ENCODE assay signal across 1 cellular context in the genomic region with DNA sequence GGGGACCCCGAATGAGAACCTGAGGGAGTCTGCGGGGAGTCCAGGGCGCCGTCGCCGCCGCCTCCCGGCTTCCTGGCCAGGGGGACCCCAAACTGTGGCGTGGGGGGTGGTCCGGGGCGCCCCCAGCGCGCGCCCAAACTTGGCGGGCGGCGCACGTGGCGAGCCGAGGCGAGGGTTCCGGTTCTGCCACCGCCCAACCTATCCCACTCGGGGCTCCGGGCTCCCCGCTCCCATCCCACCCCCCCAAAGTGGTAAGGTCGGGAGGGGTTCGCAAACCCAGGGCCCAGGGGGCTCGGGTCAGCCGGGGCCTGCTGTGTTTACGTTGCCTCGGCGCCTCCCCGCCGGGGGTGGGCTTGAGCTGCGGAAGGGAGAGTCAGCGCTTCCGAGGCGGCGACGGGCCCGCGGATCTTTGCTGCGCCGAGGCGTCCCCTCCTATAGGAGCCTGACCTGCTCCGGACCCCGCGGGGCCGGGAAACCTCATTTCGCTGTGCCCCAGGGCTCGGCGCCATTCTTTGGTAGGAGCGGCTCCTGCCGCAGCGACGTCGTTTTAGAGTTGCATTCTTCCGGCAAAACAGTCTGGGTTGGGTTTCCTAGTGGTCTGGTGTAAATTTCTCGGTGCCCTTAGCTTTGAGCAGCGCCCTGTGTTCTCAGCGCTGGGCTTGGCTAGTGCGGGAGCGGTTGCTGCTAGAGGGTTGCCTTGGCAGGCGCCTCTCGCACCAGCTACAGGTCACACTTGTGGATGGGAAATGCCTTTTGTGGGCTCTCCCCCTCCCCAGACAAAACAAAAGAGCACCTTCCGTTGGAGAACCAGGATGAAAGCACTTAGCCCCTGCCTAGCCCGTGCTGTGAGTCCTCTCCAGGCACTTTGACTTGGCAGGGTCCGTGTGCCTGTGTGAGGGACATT.
TF ChIP-seq lines count a peak whose summit lies in the region.

No MANE protein-coding gene starts in this region.

TF ChIP-seq in H1, 55 proteins besides CTCF, POLR2A, EP300 and RAD21:
- TF ChIP-seq CEBPB (IDR thresholded peaks at IDR 0.05; ENCODE audit: low read depth, low read length) (no peak), SUZ12 (IDR thresholded peaks at IDR 0.05; ENCODE audit: low read length) (no peak), GTF2F1 (IDR thresholded peaks at IDR 0.05; ENCODE audit: borderline replicate concordance, low read depth, low read length) (no peak), BRCA1 (IDR thresholded peaks at IDR 0.05; ENCODE audit: low read depth, low read length) (no peak), PHF8 (conservative IDR thresholded peaks at IDR 0.05; ENCODE audit: low read depth, low read length) (0 out of 2 replicates have a peak, but pooled peaks have one; percentile 16), ASH2L (IDR thresholded peaks at IDR 0.05; ENCODE audit: low read length) (peak; percentile 62)
- TF ChIP-seq, protein P1, sequence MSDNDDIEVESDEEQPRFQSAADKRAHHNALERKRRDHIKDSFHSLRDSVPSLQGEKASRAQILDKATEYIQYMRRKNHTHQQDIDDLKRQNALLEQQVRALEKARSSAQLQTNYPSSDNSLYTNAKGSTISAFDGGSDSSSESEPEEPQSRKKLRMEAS (IDR thresholded peaks at IDR 0.05) = peak; percentile 68
- TF ChIP-seq, protein P2, sequence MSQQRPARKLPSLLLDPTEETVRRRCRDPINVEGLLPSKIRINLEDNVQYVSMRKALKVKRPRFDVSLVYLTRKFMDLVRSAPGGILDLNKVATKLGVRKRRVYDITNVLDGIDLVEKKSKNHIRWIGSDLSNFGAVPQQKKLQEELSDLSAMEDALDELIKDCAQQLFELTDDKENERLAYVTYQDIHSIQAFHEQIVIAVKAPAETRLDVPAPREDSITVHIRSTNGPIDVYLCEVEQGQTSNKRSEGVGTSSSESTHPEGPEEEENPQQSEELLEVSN (IDR thresholded peaks at IDR 0.05) = peak; percentile 78
- TF ChIP-seq, protein P3, sequence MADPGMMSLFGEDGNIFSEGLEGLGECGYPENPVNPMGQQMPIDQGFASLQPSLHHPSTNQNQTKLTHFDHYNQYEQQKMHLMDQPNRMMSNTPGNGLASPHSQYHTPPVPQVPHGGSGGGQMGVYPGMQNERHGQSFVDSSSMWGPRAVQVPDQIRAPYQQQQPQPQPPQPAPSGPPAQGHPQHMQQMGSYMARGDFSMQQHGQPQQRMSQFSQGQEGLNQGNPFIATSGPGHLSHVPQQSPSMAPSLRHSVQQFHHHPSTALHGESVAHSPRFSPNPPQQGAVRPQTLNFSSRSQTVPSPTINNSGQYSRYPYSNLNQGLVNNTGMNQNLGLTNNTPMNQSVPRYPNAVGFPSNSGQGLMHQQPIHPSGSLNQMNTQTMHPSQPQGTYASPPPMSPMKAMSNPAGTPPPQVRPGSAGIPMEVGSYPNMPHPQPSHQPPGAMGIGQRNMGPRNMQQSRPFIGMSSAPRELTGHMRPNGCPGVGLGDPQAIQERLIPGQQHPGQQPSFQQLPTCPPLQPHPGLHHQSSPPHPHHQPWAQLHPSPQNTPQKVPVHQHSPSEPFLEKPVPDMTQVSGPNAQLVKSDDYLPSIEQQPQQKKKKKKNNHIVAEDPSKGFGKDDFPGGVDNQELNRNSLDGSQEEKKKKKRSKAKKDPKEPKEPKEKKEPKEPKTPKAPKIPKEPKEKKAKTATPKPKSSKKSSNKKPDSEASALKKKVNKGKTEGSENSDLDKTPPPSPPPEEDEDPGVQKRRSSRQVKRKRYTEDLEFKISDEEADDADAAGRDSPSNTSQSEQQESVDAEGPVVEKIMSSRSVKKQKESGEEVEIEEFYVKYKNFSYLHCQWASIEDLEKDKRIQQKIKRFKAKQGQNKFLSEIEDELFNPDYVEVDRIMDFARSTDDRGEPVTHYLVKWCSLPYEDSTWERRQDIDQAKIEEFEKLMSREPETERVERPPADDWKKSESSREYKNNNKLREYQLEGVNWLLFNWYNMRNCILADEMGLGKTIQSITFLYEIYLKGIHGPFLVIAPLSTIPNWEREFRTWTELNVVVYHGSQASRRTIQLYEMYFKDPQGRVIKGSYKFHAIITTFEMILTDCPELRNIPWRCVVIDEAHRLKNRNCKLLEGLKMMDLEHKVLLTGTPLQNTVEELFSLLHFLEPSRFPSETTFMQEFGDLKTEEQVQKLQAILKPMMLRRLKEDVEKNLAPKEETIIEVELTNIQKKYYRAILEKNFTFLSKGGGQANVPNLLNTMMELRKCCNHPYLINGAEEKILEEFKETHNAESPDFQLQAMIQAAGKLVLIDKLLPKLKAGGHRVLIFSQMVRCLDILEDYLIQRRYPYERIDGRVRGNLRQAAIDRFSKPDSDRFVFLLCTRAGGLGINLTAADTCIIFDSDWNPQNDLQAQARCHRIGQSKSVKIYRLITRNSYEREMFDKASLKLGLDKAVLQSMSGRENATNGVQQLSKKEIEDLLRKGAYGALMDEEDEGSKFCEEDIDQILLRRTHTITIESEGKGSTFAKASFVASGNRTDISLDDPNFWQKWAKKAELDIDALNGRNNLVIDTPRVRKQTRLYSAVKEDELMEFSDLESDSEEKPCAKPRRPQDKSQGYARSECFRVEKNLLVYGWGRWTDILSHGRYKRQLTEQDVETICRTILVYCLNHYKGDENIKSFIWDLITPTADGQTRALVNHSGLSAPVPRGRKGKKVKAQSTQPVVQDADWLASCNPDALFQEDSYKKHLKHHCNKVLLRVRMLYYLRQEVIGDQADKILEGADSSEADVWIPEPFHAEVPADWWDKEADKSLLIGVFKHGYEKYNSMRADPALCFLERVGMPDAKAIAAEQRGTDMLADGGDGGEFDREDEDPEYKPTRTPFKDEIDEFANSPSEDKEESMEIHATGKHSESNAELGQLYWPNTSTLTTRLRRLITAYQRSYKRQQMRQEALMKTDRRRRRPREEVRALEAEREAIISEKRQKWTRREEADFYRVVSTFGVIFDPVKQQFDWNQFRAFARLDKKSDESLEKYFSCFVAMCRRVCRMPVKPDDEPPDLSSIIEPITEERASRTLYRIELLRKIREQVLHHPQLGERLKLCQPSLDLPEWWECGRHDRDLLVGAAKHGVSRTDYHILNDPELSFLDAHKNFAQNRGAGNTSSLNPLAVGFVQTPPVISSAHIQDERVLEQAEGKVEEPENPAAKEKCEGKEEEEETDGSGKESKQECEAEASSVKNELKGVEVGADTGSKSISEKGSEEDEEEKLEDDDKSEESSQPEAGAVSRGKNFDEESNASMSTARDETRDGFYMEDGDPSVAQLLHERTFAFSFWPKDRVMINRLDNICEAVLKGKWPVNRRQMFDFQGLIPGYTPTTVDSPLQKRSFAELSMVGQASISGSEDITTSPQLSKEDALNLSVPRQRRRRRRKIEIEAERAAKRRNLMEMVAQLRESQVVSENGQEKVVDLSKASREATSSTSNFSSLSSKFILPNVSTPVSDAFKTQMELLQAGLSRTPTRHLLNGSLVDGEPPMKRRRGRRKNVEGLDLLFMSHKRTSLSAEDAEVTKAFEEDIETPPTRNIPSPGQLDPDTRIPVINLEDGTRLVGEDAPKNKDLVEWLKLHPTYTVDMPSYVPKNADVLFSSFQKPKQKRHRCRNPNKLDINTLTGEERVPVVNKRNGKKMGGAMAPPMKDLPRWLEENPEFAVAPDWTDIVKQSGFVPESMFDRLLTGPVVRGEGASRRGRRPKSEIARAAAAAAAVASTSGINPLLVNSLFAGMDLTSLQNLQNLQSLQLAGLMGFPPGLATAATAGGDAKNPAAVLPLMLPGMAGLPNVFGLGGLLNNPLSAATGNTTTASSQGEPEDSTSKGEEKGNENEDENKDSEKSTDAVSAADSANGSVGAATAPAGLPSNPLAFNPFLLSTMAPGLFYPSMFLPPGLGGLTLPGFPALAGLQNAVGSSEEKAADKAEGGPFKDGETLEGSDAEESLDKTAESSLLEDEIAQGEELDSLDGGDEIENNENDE (IDR thresholded peaks at IDR 0.05; ENCODE audit: insufficient replicate concordance, low read length) = no peak
